Comparison of ENCODE assay signal across 28 cellular contexts in the genomic region with DNA sequence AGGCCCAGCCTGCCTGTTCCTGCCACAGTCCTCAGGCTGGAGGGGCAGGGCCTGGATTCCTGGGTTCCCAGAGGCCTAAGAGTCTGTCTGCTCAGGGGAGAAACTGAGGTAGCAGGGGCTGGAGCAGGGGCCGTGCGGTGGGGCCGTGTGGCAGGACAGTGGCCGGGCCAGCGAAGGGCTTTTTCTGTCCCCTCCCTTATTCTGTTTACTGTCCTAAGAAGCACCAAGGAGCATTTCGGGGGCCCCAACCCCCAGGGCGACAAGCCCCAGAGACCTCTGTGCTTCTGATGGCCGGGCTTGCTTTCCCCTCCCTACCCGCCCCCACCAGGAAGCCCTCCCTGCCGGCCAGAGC. TPM values are rescaled to one million over a fixed set of nuclear protein-coding genes. Genes with fewer than 3 reads are reported as not detected.
"Had no signal": no experiment of that assay in that cellular context is flagged by ENCODE, and none has a peak within 500 bp of the region (broad histone marks: within the 10 kb centered on the region; RNA-seq: fewer than 3 reads in every experiment).

No MANE protein-coding gene starts in this region.

- H3K4me1 ChIP-seq: SJCRH30 had no signal

- H3K4me2 ChIP-seq: KMS-11 had no signal

- H3K9ac ChIP-seq: KMS-11 had no signal

- ATAC-seq: activated CD8-positive, alpha-beta T cell treated with anti-CD3 and anti-CD28 coated beads for 36 hours; activated naive CD4-positive, alpha-beta T cell treated with anti-CD3 and anti-CD28 coated beads, Interleukin-2, amount 50 U/mL, for 72 hours; activated T-cell treated with anti-CD3 and anti-CD28 coated beads, Interleukin-2, amount 50 U/mL, for 4 hours; PC-3 had no signal

- H3K9me3 ChIP-seq: adrenal gland, SJCRH30 had no signal

- H3K27ac ChIP-seq: adrenal gland, brain microvascular endothelial cell, KMS-11, SJCRH30 had no signal

- FAIRE-seq: TTC549 had no signal

- H3K4me3 ChIP-seq: adrenal gland, SJCRH30, SK-N-MC had no signal

- DNase-seq: activated CD4-positive, alpha-beta T cell treated with anti-CD3 and anti-CD28 coated beads, Interleukin-2, amount 10 ng/mL, durations not matched to agents 24 days and 14 days; activated CD4-positive, alpha-beta T cell treated with anti-CD3 and anti-CD28 coated beads, Interleukin-2, amount 50 U/mL, for 4 hours; activated CD8-positive, alpha-beta memory T cell treated with anti-CD3 and anti-CD28 coated beads, Interleukin-2, amount 50 U/mL, for 4 hours; activated CD8-positive, alpha-beta T cell treated with anti-CD3 and anti-CD28 coated beads for 36 hours; activated gamma-delta T cell treated with Interleukin-2 at 50 U/mL for 16 hours; activated naive CD4-positive, alpha-beta T cell treated with anti-CD3 and anti-CD28 coated beads for 36 hours; activated T-cell treated with anti-CD3 and anti-CD28 coated beads for 4 hours; activated T-cell treated with anti-CD3 and anti-CD28 coated beads, Interleukin-2, amount 50 U/mL, for 4 hours; brain microvascular endothelial cell; MM.1S; MV-4-11; NCI-H1092; NCI-H1436 treated with DMSO at 0.1 percent for 48 hours; NCI-H1694 treated with DMSO at 0.1 percent for 48 hours; NCI-H2029; NCI-H345; NCI-H524 treated with DMSO at 0.1 percent for 48 hours; PC-3; SHP77 had no signal

- H3K36me3 ChIP-seq: adrenal gland, brain microvascular endothelial cell, SJCRH30 had no signal

- H3K27me3 ChIP-seq: adrenal gland, brain microvascular endothelial cell had no signal

RNA-seq across cellular contexts. Expression of gene PRRX2, which starts 16.7 kb away (rescaled TPM):
- total RNA-seq: LHCN-M2 had no signal

RNA-seq across cellular contexts. Expression of gene C9orf50, which starts 27.8 kb away (rescaled TPM):
- total RNA-seq: activated CD4-positive, alpha-beta T cell treated with anti-CD3 and anti-CD28 coated beads, Interleukin-2, amount 10 ng/mL, durations not matched to agents 24 days and 14 days; activated CD8-positive, alpha-beta T cell treated with anti-CD3 and anti-CD28 coated beads for 36 hours; activated naive CD4-positive, alpha-beta T cell treated with anti-CD3 and anti-CD28 coated beads for 36 hours; activated T-cell treated with anti-CD3 and anti-CD28 coated beads, Interleukin-2, amount 50 U/mL, for 4 hours; activated T-helper 1 cell treated with anti-CD3 and anti-CD28 coated beads, Interleukin-12 subunit alpha, Interleukin-12 subunit beta, Interleukin-2, Interleukin-4 antibody, amounts not matched to agents 30 ng/mL and 10 ng/mL and 1 ng/mL, durations not matched to agents 14 hours and 24 hours and 36 hours; LHCN-M2; PC-3; SJCRH30; T-helper 1 cell treated with Interleukin-12 subunit alpha and Interleukin-12 subunit beta and Interleukin-4 antibody, amounts not matched to agents 30 ng/mL and 1 ng/mL, for 36 hours had no signal
